30 cellular contexts compared by ENCODE assay signal in genomic region chr22:33865996-33866395, GRCh38.
"Had no signal": no experiment of that assay in that cellular context is flagged by ENCODE, and none has a peak within 500 bp of the region (broad histone marks: within the 10 kb centered on the region; RNA-seq: fewer than 3 reads in every experiment).

No MANE protein-coding gene starts in this region.

- ATAC-seq: activated CD4-positive, CD25-positive, alpha-beta regulatory T cell treated with anti-CD3 and anti-CD28 coated beads, Interleukin-2, amount 50 U/mL, for 24 hours; activated CD8-positive, alpha-beta T cell treated with anti-CD3 and anti-CD28 coated beads, Interleukin-2, amount 10 ng/mL, durations not matched to agents 7 days and 5 days; activated T-cell treated with anti-CD3 and anti-CD28 coated beads, Interleukin-2, amount 50 U/mL, for 72 hours; body of pancreas; effector memory CD8-positive, alpha-beta T cell; foreskin keratinocyte; left lobe of liver; stimulated activated naive B cell treated with anti-CD40 and anti-IgM and Interleukin-4, amounts not matched to agents 10 μg/mL and 1 μg/mL and 100 μg/mL, for 72 hours had no signal

- H3K4me1 ChIP-seq: body of pancreas, foreskin keratinocyte, thyroid gland had no signal

- H3K27me3 ChIP-seq: body of pancreas, foreskin keratinocyte, neutrophil, stomach, thyroid gland had no signal

- H3K27ac ChIP-seq: body of pancreas, foreskin keratinocyte, neutrophil, SK-N-MC, thyroid gland, VCaP had no signal

- H3K9me3 ChIP-seq: body of pancreas, neutrophil, stomach, thyroid gland had no signal

- H3K4me3 ChIP-seq: body of pancreas, lung, SK-N-MC, stomach, thyroid gland had no signal

- H3K36me3 ChIP-seq: neutrophil, stomach, thyroid gland had no signal

- DNase-seq: activated CD4-positive, alpha-beta T cell treated with anti-CD3 and anti-CD28 coated beads, Interleukin-2, amount 10 ng/mL, durations not matched to agents 7 days and 5 days; activated CD8-positive, alpha-beta T cell treated with anti-CD3 and anti-CD28 coated beads, Interleukin-2, amount 10 ng/mL, durations not matched to agents 7 days and 5 days; activated naive CD4-positive, alpha-beta T cell treated with Interleukin-2 at 50 U/mL for 16 hours; activated T-cell treated with anti-CD3 and anti-CD28 coated beads for 4 hours; activated T-cell treated with anti-CD3 and anti-CD28 coated beads, Interleukin-2, amount 50 U/mL, for 72 hours; anterior cingulate cortex; body of pancreas; cerebellar nuclear complex; cortex of kidney; effector memory CD8-positive, alpha-beta T cell; erythroblast; foreskin keratinocyte; hypothalamus; immature natural killer cell; kidney; naive B cell; nephron progenitor cell; retina; stimulated activated CD4-positive, alpha-beta T cell treated with anti-CD3 and anti-CD28 coated beads, Interleukin-15, amount 100 ng/mL, for 24 hours; stimulated activated CD4-positive, alpha-beta T cell treated with anti-CD3 and anti-CD28 coated beads, Interleukin-2, amount 100 ng/mL, for 24 hours; stimulated activated naive B cell treated with anti-CD40 and anti-IgM and Interleukin-4, amounts not matched to agents 10 μg/mL and 1 μg/mL and 100 μg/mL, for 72 hours; stomach; T-helper 9 cell; thyroid gland had no signal
